In genomic region chr1:160115545-160116276, GRCh38 we compare ENCODE assay signal across 12 cellular contexts. TPM values are rescaled to one million over a fixed set of nuclear protein-coding genes. Genes with fewer than 3 reads are reported as not detected.
A peak's percentile ranks its signal among the peaks of the same experiment; 100 is the strongest.
DNase-seq lines count a peak whose midpoint lies in the region; ATAC-seq and TF ChIP-seq lines count a peak whose summit lies in the region.
"Had no signal": no experiment of that assay in that cellular context is flagged by ENCODE, and none has a peak within 500 bp of the region (broad histone marks: within the 10 kb centered on the region; RNA-seq: fewer than 3 reads in every experiment).

ATP1A2 (plus strand) TSS chr1:160115759; CDS start chr1:160115862, 103 bp downstream.

- no peak within 1 kb of the TSS for H3K27ac ChIP-seq in urinary bladder (ENCODE audit: low read depth)
- H3K27ac ChIP-seq: thyroid gland had no signal

- in situ Hi-C loops in astrocyte of the spinal cord (cut with HindIII; ENCODE audit: low sequenced_read_pairs), result no loop called here

- WGBS in urinary bladder, result 25% methylated on average over 16 of the region's 16 CpGs

- no peaks in the 10 kb centered on the region for H3K36me3 ChIP-seq in urinary bladder (ENCODE audit: insufficient read depth)
- H3K36me3 ChIP-seq: thyroid gland had no signal

- no peaks in the 10 kb centered on the region for H3K4me1 ChIP-seq in urinary bladder (ENCODE audit: insufficient read depth)

- ATAC-seq in omental fat pad (ENCODE audit: low FRiP score) (no peak), GM21390 (IDR thresholded peaks at IDR 0.05; ENCODE audit: unreplicated experiment) (no peak), GM21528 (IDR thresholded peaks at IDR 0.05; ENCODE audit: low FRiP score, unreplicated experiment) (no peak)

- DNase-seq in astrocyte of the spinal cord (ENCODE audit: low read depth, low spot score), result no peak
- peak; percentile 26 to 32 for DNase-seq in hippocampal formation (lab: John Stamatoyannopoulos, UW)
- no peak for DNase-seq in omental fat pad (ENCODE audit: low spot score)
- no peak for DNase-seq in stimulated activated CD4-positive, alpha-beta T cell treated with anti-CD3 and anti-CD28 coated beads, Interleukin-12 subunit alpha, Interleukin-12 subunit beta, amount 100 ng/mL, for 4 hours
- DNase-seq: Caco-2; naive B cell; stimulated activated CD4-positive, alpha-beta T cell treated with anti-CD3 and anti-CD28 coated beads, Interleukin-4, amount 100 ng/mL, for 4 hours; thyroid gland had no signal

- H3K4me3 ChIP-seq in astrocyte of the spinal cord (ENCODE audit: low read depth, low read length) (peak within 1 kb of the TSS; percentile 35), urinary bladder (ENCODE audit: low read depth, low read length) (peak within 1 kb of the TSS; percentile 4)
- H3K4me3 ChIP-seq: thyroid gland had no signal

- TF ChIP-seq CTCF in astrocyte of the spinal cord (IDR thresholded peaks at IDR 0.05; ENCODE audit: low read depth, low read length), result no peak
- no peak for TF ChIP-seq CTCF in omental fat pad (IDR thresholded peaks at IDR 0.05)

RNA-seq across cellular contexts. Expression of gene ATP1A2, which starts in this region (rescaled TPM):
- total RNA-seq in omental fat pad, result 10 to 100 TPM; 45.5 to 91.1 (median 76.3) TPM
- total RNA-seq in urinary bladder, result 13.2 TPM
- polyA plus RNA-seq in urinary bladder, result 41.5 TPM
- total RNA-seq: RPMI7951 had no signal

Comparison
In these comparisons a context has a peak if more than half of its experiments do, and no peak if none do; other contexts are left out.
1. DNase-seq: peak in hippocampal formation (2 of 2); none in astrocyte of the spinal cord (single experiment), omental fat pad (single experiment) and stimulated activated CD4-positive, alpha-beta T cell treated with anti-CD3 and anti-CD28 coated beads, Interleukin-12 subunit alpha, Interleukin-12 subunit beta, amount 100 ng/mL, for 4 hours (single experiment).